30 cellular contexts compared by ENCODE assay signal in the genomic region with DNA sequence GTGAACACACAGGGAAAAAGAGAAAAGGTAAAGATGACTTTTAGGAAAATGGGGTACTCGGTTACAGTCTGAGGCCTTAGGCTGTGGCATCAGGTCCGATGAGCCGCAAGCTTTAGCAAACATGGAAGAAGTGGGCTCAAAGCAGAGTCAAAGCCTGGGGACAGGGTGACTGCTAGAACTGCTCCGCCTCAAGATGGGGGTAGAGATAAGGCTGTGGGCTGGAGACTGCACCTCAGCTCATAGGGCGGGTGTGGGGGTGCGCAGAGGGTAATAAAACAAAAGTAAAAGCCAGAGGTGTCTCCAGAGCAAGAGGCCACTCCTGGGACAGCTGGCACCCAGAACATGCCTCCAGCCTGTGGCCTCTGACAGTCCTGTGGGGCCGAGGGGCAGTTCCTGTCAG. TPM values are rescaled to one million over a fixed set of nuclear protein-coding genes. Genes with fewer than 3 reads are reported as not detected.
A peak's percentile ranks its signal among the peaks of the same experiment; 100 is the strongest.
DNase-seq lines count a peak whose midpoint lies in the region; ATAC-seq and TF ChIP-seq lines count a peak whose summit lies in the region.
"Had no signal": no experiment of that assay in that cellular context is flagged by ENCODE, and none has a peak within 500 bp of the region (broad histone marks: within the 10 kb centered on the region; RNA-seq: fewer than 3 reads in every experiment).

No MANE protein-coding gene starts in this region.

- H3K9me3 Mint-ChIP-seq in activated CD8-positive, alpha-beta T cell treated with anti-CD3 and anti-CD28 coated beads, Interleukin-2, amount 10 ng/mL, durations not matched to agents 7 days and 5 days (ENCODE audit: insufficient read depth): no peaks in the 10 kb centered on the region
- H3K9me3 Mint-ChIP-seq in activated CD8-positive, alpha-beta T cell treated with anti-CD3 and anti-CD28 coated beads for 36 hours: no peaks in the 10 kb centered on the region
- H3K9me3 Mint-ChIP-seq in WTC11: no peaks in the 10 kb centered on the region
- H3K9me3 Mint-ChIP-seq in activated T-helper 17 cell treated with anti-CD3 and anti-CD28 coated beads, Interleukin-2, amount 50 U/mL, for 72 hours: no peaks in the 10 kb centered on the region
- H3K9me3 Mint-ChIP-seq: CD8-positive, alpha-beta T cell had no signal

- no peak overlapping the region for H3K9ac ChIP-seq in DND-41 (ENCODE audit: low read depth, low read length)

- POLR2A ChIA-PET in activated CD8-positive, alpha-beta T cell treated with anti-CD3 and anti-CD28 coated beads, Interleukin-2, amount 10 ng/mL, durations not matched to agents 7 days and 5 days (lab: Charles Lee): no interaction called here
- POLR2A ChIA-PET in activated CD8-positive, alpha-beta T cell treated with anti-CD3 and anti-CD28 coated beads for 36 hours (lab: Charles Lee): no interaction called here
- POLR2A ChIA-PET in WTC11 (lab: Charles Lee): interaction anchor here (0.5 kb wide), 1 partner anchor 130 kb away, joined by 3 read pairs; no protein-coding TSS in a partner anchor

- intact Hi-C loops in activated CD8-positive, alpha-beta T cell treated with anti-CD3 and anti-CD28 coated beads for 36 hours (cut with micrococcal nuclease): no loop called here
- intact Hi-C loops in mucosa of descending colon (cut with DNase I, micrococcal nuclease): no loop called here

- H3K36me3 ChIP-seq in DND-41 (ENCODE audit: insufficient read depth, low read length) (no peaks in the 10 kb centered on the region), mucosa of descending colon (ENCODE audit: low read depth) (no peaks in the 10 kb centered on the region)

- H3K4me1 Mint-ChIP-seq in activated CD8-positive, alpha-beta T cell treated with anti-CD3 and anti-CD28 coated beads, Interleukin-2, amount 10 ng/mL, durations not matched to agents 7 days and 5 days (ENCODE audit: low read depth): peaks cover 11% of the 10 kb centered on the region
- H3K4me1 Mint-ChIP-seq in activated CD8-positive, alpha-beta T cell treated with anti-CD3 and anti-CD28 coated beads for 36 hours (ENCODE audit: low read depth): no peaks in the 10 kb centered on the region
- H3K4me1 Mint-ChIP-seq in WTC11: peaks cover 54% of the 10 kb centered on the region
- H3K4me1 Mint-ChIP-seq in activated T-helper 17 cell treated with anti-CD3 and anti-CD28 coated beads, Interleukin-2, amount 50 U/mL, for 72 hours: no peaks in the 10 kb centered on the region
- H3K4me1 Mint-ChIP-seq: B cell had no signal

- no peaks in the 10 kb centered on the region for H3K27me3 ChIP-seq in DND-41 (ENCODE audit: insufficient read depth, low read length, poor library complexity)

- no peaks in the 10 kb centered on the region for H3K36me3 Mint-ChIP-seq in activated CD8-positive, alpha-beta T cell treated with anti-CD3 and anti-CD28 coated beads, Interleukin-2, amount 10 ng/mL, durations not matched to agents 7 days and 5 days (ENCODE audit: low read depth)
- no peaks in the 10 kb centered on the region for H3K36me3 Mint-ChIP-seq in activated CD8-positive, alpha-beta T cell treated with anti-CD3 and anti-CD28 coated beads for 36 hours (ENCODE audit: low read depth)
- H3K36me3 Mint-ChIP-seq in WTC11: no peaks in the 10 kb centered on the region
- no peaks in the 10 kb centered on the region for H3K36me3 Mint-ChIP-seq in activated T-helper 17 cell treated with anti-CD3 and anti-CD28 coated beads, Interleukin-2, amount 50 U/mL, for 72 hours (ENCODE audit: low read depth)
- H3K36me3 Mint-ChIP-seq: CD8-positive, alpha-beta T cell had no signal

- no peak for TF ChIP-seq CTCF in activated CD8-positive, alpha-beta T cell treated with anti-CD3 and anti-CD28 coated beads for 36 hours (IDR thresholded peaks at IDR 0.05)
- TF ChIP-seq CTCF in DND-41 (IDR thresholded peaks at IDR 0.05; ENCODE audit: borderline replicate concordance, extremely low read depth, low read length, poor library complexity, severe bottlenecking): peak; percentile 39
- TF ChIP-seq CTCF in WTC11 (IDR thresholded peaks at IDR 0.05): no peak
- no peak for TF ChIP-seq CTCF in mucosa of descending colon (IDR thresholded peaks at IDR 0.05)

- no peak overlapping the region for H3K27ac ChIP-seq in DND-41 (ENCODE audit: low read length)
- H3K27ac ChIP-seq: 22Rv1, C4-2B, PC-9 had no signal

- H3K79me2 ChIP-seq in DND-41 (ENCODE audit: insufficient read depth, low read length): no peaks in the 10 kb centered on the region

- H3K4me3 ChIP-seq in DND-41 (ENCODE audit: low read depth in 1 of 2, low read length in 2 of 2): no peak overlapping the region
- no peak overlapping the region for H3K4me3 ChIP-seq in mucosa of descending colon
- H3K4me3 ChIP-seq: GM12878, PC-9 had no signal

- DNase-seq in activated CD8-positive, alpha-beta T cell treated with anti-CD3 and anti-CD28 coated beads, Interleukin-2, amount 10 ng/mL, durations not matched to agents 7 days and 5 days: peak; percentile 53
- no peak for DNase-seq in activated CD8-positive, alpha-beta T cell treated with anti-CD3 and anti-CD28 coated beads for 36 hours
- DNase-seq in DND-41 (peak; percentile 42), WTC11 (ENCODE audit: low spot score) (no peak), mucosa of descending colon (no peak)
- DNase-seq: Caco-2; CD8-positive, alpha-beta T cell; EL; GDM1; KBM-7; MV-4-11; NCI-H1105; NCI-H1436 treated with DMSO at 0.1 percent for 48 hours; NCI-H187 treated with DMSO at 0.1 percent for 48 hours; NCI-H2107; NCI-H446; NCI-H524 treated with DMSO at 0.1 percent for 48 hours; NCI-H774; PC-9; Right ventricle myocardium superior; RPMI8226 had no signal

- CTCF ChIA-PET in activated CD8-positive, alpha-beta T cell treated with anti-CD3 and anti-CD28 coated beads, Interleukin-2, amount 10 ng/mL, durations not matched to agents 7 days and 5 days (lab: Charles Lee): no interaction called here
- CTCF ChIA-PET in activated CD8-positive, alpha-beta T cell treated with anti-CD3 and anti-CD28 coated beads for 36 hours (lab: Charles Lee): no interaction called here
- CTCF ChIA-PET in WTC11 (lab: Charles Lee): interaction anchor here (1.1 to 1.4 kb wide), 4 partner anchors 17 to 287 kb away, joined by 3 to 5 read pairs (median 3); a partner anchor contains a TSS

- H3K4me1 ChIP-seq in DND-41 (ENCODE audit: insufficient read depth, low read length): peaks cover 8% of the 10 kb centered on the region
- H3K4me1 ChIP-seq in mucosa of descending colon (ENCODE audit: low read depth): no peaks in the 10 kb centered on the region
- H3K4me1 ChIP-seq: Caco-2 had no signal

- H3K4me2 ChIP-seq in DND-41 (ENCODE audit: insufficient read depth, low read length): no peak overlapping the region
- H3K4me2 ChIP-seq: PC-9 had no signal

- no peak overlapping the region for H3K4me3 Mint-ChIP-seq in activated CD8-positive, alpha-beta T cell treated with anti-CD3 and anti-CD28 coated beads, Interleukin-2, amount 10 ng/mL, durations not matched to agents 7 days and 5 days
- no peak overlapping the region for H3K4me3 Mint-ChIP-seq in activated CD8-positive, alpha-beta T cell treated with anti-CD3 and anti-CD28 coated beads for 36 hours
- no peak overlapping the region for H3K4me3 Mint-ChIP-seq in WTC11
- no peak overlapping the region for H3K4me3 Mint-ChIP-seq in activated T-helper 17 cell treated with anti-CD3 and anti-CD28 coated beads, Interleukin-2, amount 50 U/mL, for 72 hours
- H3K4me3 Mint-ChIP-seq: B cell; CD8-positive, alpha-beta T cell had no signal

- no peak overlapping the region for H2AFZ ChIP-seq in DND-41 (ENCODE audit: low read depth, low read length)
- H2AFZ ChIP-seq: PC-9 had no signal

- ATAC-seq in activated CD8-positive, alpha-beta T cell treated with anti-CD3 and anti-CD28 coated beads, Interleukin-2, amount 10 ng/mL, durations not matched to agents 7 days and 5 days: peak; percentile 80
- no peak for ATAC-seq in activated CD8-positive, alpha-beta T cell treated with anti-CD3 and anti-CD28 coated beads for 36 hours
- peak; percentile 62 for ATAC-seq in DND-41 (ENCODE audit: insufficient read depth, low read depth)
- peak; percentile 5 for ATAC-seq in WTC11
- peak; percentile 49 for ATAC-seq in mucosa of descending colon
- no peak for ATAC-seq in HG03354 (IDR thresholded peaks at IDR 0.05; ENCODE audit: poor library complexity, severe bottlenecking, unreplicated experiment)
- no peak for ATAC-seq in activated T-helper 17 cell treated with anti-CD3 and anti-CD28 coated beads, Interleukin-2, amount 50 U/mL, for 72 hours (replicated peaks)
- no peak for ATAC-seq in GM21360 (IDR thresholded peaks at IDR 0.05; ENCODE audit: unreplicated experiment)
- ATAC-seq: CD8-positive, alpha-beta T cell; GM12878 had no signal

- H3K9me3 ChIP-seq in DND-41 (ENCODE audit: insufficient read depth, low read length, severe bottlenecking): no peaks in the 10 kb centered on the region
- H3K9me3 ChIP-seq in mucosa of descending colon: no peaks in the 10 kb centered on the region
- H3K9me3 ChIP-seq: Caco-2 had no signal

- no peak overlapping the region for H3K27ac Mint-ChIP-seq in activated CD8-positive, alpha-beta T cell treated with anti-CD3 and anti-CD28 coated beads, Interleukin-2, amount 10 ng/mL, durations not matched to agents 7 days and 5 days
- no peak overlapping the region for H3K27ac Mint-ChIP-seq in activated CD8-positive, alpha-beta T cell treated with anti-CD3 and anti-CD28 coated beads for 36 hours
- H3K27ac Mint-ChIP-seq in WTC11: no peak overlapping the region
- no peak overlapping the region for H3K27ac Mint-ChIP-seq in activated T-helper 17 cell treated with anti-CD3 and anti-CD28 coated beads, Interleukin-2, amount 50 U/mL, for 72 hours
- H3K27ac Mint-ChIP-seq: B cell; CD8-positive, alpha-beta T cell had no signal

- H3K27me3 Mint-ChIP-seq in activated CD8-positive, alpha-beta T cell treated with anti-CD3 and anti-CD28 coated beads, Interleukin-2, amount 10 ng/mL, durations not matched to agents 7 days and 5 days (ENCODE audit: low read depth): no peaks in the 10 kb centered on the region
- no peaks in the 10 kb centered on the region for H3K27me3 Mint-ChIP-seq in activated CD8-positive, alpha-beta T cell treated with anti-CD3 and anti-CD28 coated beads for 36 hours
- peaks cover 7% of the 10 kb centered on the region for H3K27me3 Mint-ChIP-seq in WTC11 (ENCODE audit: low read depth)
- H3K27me3 Mint-ChIP-seq in activated T-helper 17 cell treated with anti-CD3 and anti-CD28 coated beads, Interleukin-2, amount 50 U/mL, for 72 hours: peaks cover 19% of the 10 kb centered on the region
- H3K27me3 Mint-ChIP-seq: B cell had no signal

- no peaks in the 10 kb centered on the region for H4K20me1 ChIP-seq in DND-41 (ENCODE audit: insufficient read depth, low read length)

TF ChIP-seq in WTC11, 78 proteins besides CTCF, POLR2A, EP300 and RAD21 (continues in another document):
- no peak for TF ChIP-seq RORB (CRISPR knock-in tag; IDR thresholded peaks at IDR 0.05)
- TF ChIP-seq ZNF396 (CRISPR knock-in tag; IDR thresholded peaks at IDR 0.05; ENCODE audit: borderline replicate concordance): no peak
- no peak for TF ChIP-seq ZNF317 (CRISPR knock-in tag; IDR thresholded peaks at IDR 0.05; ENCODE audit: borderline replicate concordance, low read depth)

RNA-seq across cellular contexts. Expression of a gene that starts 21.3 kb away (rescaled TPM):
- total RNA-seq in activated CD8-positive, alpha-beta T cell treated with anti-CD3 and anti-CD28 coated beads, Interleukin-2, amount 10 ng/mL, durations not matched to agents 7 days and 5 days: not detected
- total RNA-seq in activated CD8-positive, alpha-beta T cell treated with anti-CD3 and anti-CD28 coated beads for 36 hours: not detected
- 5.0 to 6.4 TPM (median 6.0 TPM) in 3 replicates for total RNA-seq in WTC11 (2021)
- total RNA-seq in mucosa of descending colon: under 1 TPM; 0.12 to 0.46 (median 0.35) TPM
- total RNA-seq in activated T-helper 17 cell treated with anti-CD3 and anti-CD28 coated beads, Interleukin-2, amount 50 U/mL, for 72 hours: not detected
- total RNA-seq: B cell; Caco-2; CD8-positive, alpha-beta T cell; GM12878; MCF 10A; SK-MEL-5 had no signal

Comparison
In these comparisons a context has a peak if more than half of its experiments do, and no peak if none do; other contexts are left out.
1. ATAC-seq: peak in activated CD8-positive, alpha-beta T cell treated with anti-CD3 and anti-CD28 coated beads, Interleukin-2, amount 10 ng/mL, durations not matched to agents 7 days and 5 days (single experiment), DND-41 (single experiment), WTC11 (single experiment) and mucosa of descending colon (single experiment); none in activated CD8-positive, alpha-beta T cell treated with anti-CD3 and anti-CD28 coated beads for 36 hours (single experiment), HG03354 (single experiment), activated T-helper 17 cell treated with anti-CD3 and anti-CD28 coated beads, Interleukin-2, amount 50 U/mL, for 72 hours (single experiment) and GM21360 (single experiment).
2. DNase-seq: peak in activated CD8-positive, alpha-beta T cell treated with anti-CD3 and anti-CD28 coated beads, Interleukin-2, amount 10 ng/mL, durations not matched to agents 7 days and 5 days (single experiment) and DND-41 (single experiment); none in activated CD8-positive, alpha-beta T cell treated with anti-CD3 and anti-CD28 coated beads for 36 hours (single experiment), WTC11 (single experiment) and mucosa of descending colon (0 of 3).